In the genomic region with DNA sequence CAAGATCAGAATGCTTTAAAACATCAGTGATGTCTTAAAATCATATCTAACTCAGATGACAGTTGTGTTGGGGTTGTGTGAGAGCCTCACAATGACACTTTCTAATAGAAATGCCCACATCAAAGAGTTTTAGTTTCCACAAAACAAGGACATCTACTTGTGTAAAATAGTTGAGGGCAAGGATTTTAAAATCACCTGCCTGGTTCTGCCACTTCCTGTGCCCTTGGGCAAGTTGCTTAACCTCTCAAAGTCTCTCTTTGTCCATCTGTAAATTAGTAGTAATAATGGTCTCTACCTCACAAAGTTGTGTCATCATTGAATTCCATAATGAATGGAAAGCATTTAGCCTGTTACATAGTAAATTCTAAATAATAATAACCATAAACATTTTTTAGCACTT, we compare ENCODE assay signal across 25 cellular contexts. TPM values are rescaled to one million over a fixed set of nuclear protein-coding genes. Genes with fewer than 3 reads are reported as not detected.
DNase-seq lines count a peak whose midpoint lies in the region; TF ChIP-seq lines count a peak whose summit lies in the region.
"Had no signal": no experiment of that assay in that cellular context is flagged by ENCODE, and none has a peak within 500 bp of the region (broad histone marks: within the 10 kb centered on the region; RNA-seq: fewer than 3 reads in every experiment).

No MANE protein-coding gene starts in this region.

- no peak overlapping the region for H2BK120ac ChIP-seq in trophoblast cell (ENCODE audit: insufficient read depth, low read length, poor library complexity)

- H3K4me2 ChIP-seq in trophoblast cell (ENCODE audit: low read length) = no peak overlapping the region
- H3K4me2 ChIP-seq: A549 had no signal

- no peak overlapping the region for H2BK12ac ChIP-seq in trophoblast cell (ENCODE audit: low read length)

- no peak overlapping the region for H4K8ac ChIP-seq in trophoblast cell (ENCODE audit: low read depth, low read length)

- no peak overlapping the region for H3K14ac ChIP-seq in trophoblast cell (ENCODE audit: low read length)

- H3K4ac ChIP-seq in trophoblast cell (ENCODE audit: low read depth, low read length) = no peak overlapping the region

- no peak overlapping the region for H3K23ac ChIP-seq in trophoblast cell (ENCODE audit: low read length)

- no peak for TF ChIP-seq POLR2A in breast epithelium (IDR thresholded peaks at IDR 0.05)

- H2BK5ac ChIP-seq in trophoblast cell (ENCODE audit: low read depth, low read length, poor library complexity) = no peak overlapping the region

- H3K79me1 ChIP-seq in trophoblast cell (ENCODE audit: low read length) = peaks cover 6% of the 10 kb centered on the region

- H3K9me3 ChIP-seq in breast epithelium (no peaks in the 10 kb centered on the region), trophoblast cell (ENCODE audit: insufficient read depth, low read depth, low read length) (no peaks in the 10 kb centered on the region)
- H3K9me3 ChIP-seq: A549 had no signal

- H3K36me3 ChIP-seq in breast epithelium (no peaks in the 10 kb centered on the region), trophoblast cell (ENCODE audit: control insufficient read depth in 1 of 2, insufficient read depth in 2 of 2, low read length in 2 of 2) (no peaks in the 10 kb centered on the region)

- H3K27me3 ChIP-seq in HL-60 (ENCODE audit: insufficient read depth, poor library complexity, severe bottlenecking) (no peaks in the 10 kb centered on the region), breast epithelium (no peaks in the 10 kb centered on the region), trophoblast cell (ENCODE audit: insufficient read depth, low read length) (no peaks in the 10 kb centered on the region)

- H4K91ac ChIP-seq in trophoblast cell (ENCODE audit: low read depth, low read length) = no peak overlapping the region

- H4K12ac ChIP-seq in trophoblast cell (ENCODE audit: low read depth, low read length) = no peak overlapping the region

- H3K4me3 ChIP-seq in HL-60 (replicated peaks; ENCODE audit: insufficient read depth, low read length) (no peak overlapping the region), breast epithelium (no peak overlapping the region), trophoblast cell (ENCODE audit: low read depth, low read length) (no peak overlapping the region)
- H3K4me3 ChIP-seq: A549, GM23248 had no signal

- intact Hi-C loops in breast epithelium (cut with DNase I; ENCODE audit: low total_unique reads) = no loop called here

- DNase-seq in HL-60 (ENCODE audit: low read depth in 1 of 2, low spot score in 1 of 2) = peak in 1 of 2 experiments; percentile 23
- DNase-seq in NCI-H69 (lab: John Stamatoyannopoulos, UW) = peak; percentile 2
- DNase-seq in breast epithelium (ENCODE audit: low spot score in 2 of 2) = peak in 1 of 2 donors; percentile 73
- DNase-seq in trophoblast cell = peak; percentile 73 to 96
- no peak for DNase-seq in DMS114 treated with DMSO at 0.1 percent for 48 hours (lab: John Stamatoyannopoulos, UW; ENCODE audit: unreplicated experiment)
- no peak for DNase-seq in NCI-H146 (lab: John Stamatoyannopoulos, UW)
- no peak for DNase-seq in stimulated activated CD4-positive, alpha-beta T cell treated with anti-CD3 and anti-CD28 coated beads, Interleukin-4, amount 100 ng/mL, for 1 hour
- DNase-seq: C1 segment of cervical spinal cord; CD4-positive, alpha-beta memory T cell; COR-L47; DMS79; GF-D8; GM23248; H7; KBM-7; NCI-H1105; NCI-H1436 treated with DMSO at 0.1 percent for 48 hours; NCI-H2029; NCI-H446; NCI-H524 treated with DMSO at 0.1 percent for 48 hours; NCI-H82; NK-92 treated with Interleukin-12 subunit alpha and Interleukin-12 subunit beta, amount 100 ng/mL, for 24 hours; SHP77 had no signal

- H2AFZ ChIP-seq in trophoblast cell (ENCODE audit: insufficient read depth, low read length, poor library complexity) = no peak overlapping the region
- H2AFZ ChIP-seq: GM23248 had no signal

- H3K9ac ChIP-seq in trophoblast cell (ENCODE audit: low read length) = no peak overlapping the region
- H3K9ac ChIP-seq: GM23248 had no signal

- H3K4me1 ChIP-seq in breast epithelium = no peaks in the 10 kb centered on the region
- peaks cover 3 to 10% of the 10 kb centered on the region in 2 experiments for H3K4me1 ChIP-seq in trophoblast cell (ENCODE audit: control insufficient read depth in 1 of 2, insufficient read depth in 2 of 2, low read length in 2 of 2)
- H3K4me1 ChIP-seq: A549 had no signal

- H3K27ac ChIP-seq in HL-60 (replicated peaks) (peak overlapping the region; percentile 52), breast epithelium (peak overlapping the region; percentile 4 to 68), trophoblast cell (ENCODE audit: low read depth, low read length) (no peak overlapping the region)
- H3K27ac ChIP-seq: A549, GM23248, RWPE1 had no signal

- TF ChIP-seq CTCF in HL-60 (IDR thresholded peaks at IDR 0.05; ENCODE audit: insufficient read depth, low read length) (no peak), breast epithelium (IDR thresholded peaks at IDR 0.05) (no peak)

- no peaks in the 10 kb centered on the region for H3K79me2 ChIP-seq in trophoblast cell (ENCODE audit: control insufficient read depth, insufficient read depth, low read length, poor library complexity)

- H3K18ac ChIP-seq in trophoblast cell (ENCODE audit: low read length) = no peak overlapping the region

- no peak overlapping the region for H2AK5ac ChIP-seq in trophoblast cell (ENCODE audit: low read length)

RNA-seq across cellular contexts. Expression of gene RELL1, which starts 41.9 kb away (rescaled TPM):
- 10 to 100 TPM; 68.5 to 88.8 (median 76.0) TPM for total RNA-seq in breast epithelium
- polyA plus RNA-seq in trophoblast cell (2013) = 31.0 and 31.5 TPM in 2 replicates

Comparison
In these comparisons a context has a peak if more than half of its experiments do, and no peak if none do; other contexts are left out.
1. DNase-seq: peak in NCI-H69 (single experiment) and trophoblast cell (2 of 2); none in DMS114 treated with DMSO at 0.1 percent for 48 hours (single experiment), NCI-H146 (single experiment) and stimulated activated CD4-positive, alpha-beta T cell treated with anti-CD3 and anti-CD28 coated beads, Interleukin-4, amount 100 ng/mL, for 1 hour (single experiment).